In the genomic region with DNA sequence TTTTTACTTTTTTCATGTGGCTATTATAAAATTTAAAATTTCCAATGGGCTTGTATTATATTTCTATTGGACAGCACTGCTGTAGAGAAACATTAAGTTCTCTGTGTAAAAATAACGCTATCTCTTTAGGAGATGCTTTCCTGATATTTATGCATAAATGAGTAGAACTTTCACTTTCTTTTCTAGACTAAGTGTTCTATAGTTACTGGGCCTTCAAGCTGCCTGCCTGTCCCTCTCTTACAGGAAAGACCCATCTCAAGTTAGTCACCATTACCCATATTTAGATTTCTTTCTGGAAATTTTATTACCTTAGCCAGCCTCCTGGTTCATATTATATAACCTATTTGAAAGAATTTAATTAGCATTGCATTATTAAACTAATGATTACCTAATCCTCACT, we compare ENCODE assay signal across 10 cellular contexts. TPM values are rescaled to one million over a fixed set of nuclear protein-coding genes. Genes with fewer than 3 reads are reported as not detected.
A peak's percentile ranks its signal among the peaks of the same experiment; 100 is the strongest.
DNase-seq lines count a peak whose midpoint lies in the region; ATAC-seq, FAIRE-seq and TF ChIP-seq lines count a peak whose summit lies in the region.
"Had no signal": no experiment of that assay in that cellular context is flagged by ENCODE, and none has a peak within 500 bp of the region (broad histone marks: within the 10 kb centered on the region; RNA-seq: fewer than 3 reads in every experiment).

No MANE protein-coding gene starts in this region.

- H3K9me3 ChIP-seq in upper lobe of right lung: no peaks in the 10 kb centered on the region

- H3K27me3 Mint-ChIP-seq in activated T-cell treated with anti-CD3 and anti-CD28 coated beads, Interleukin-2, amount 50 U/mL, for 4 hours (ENCODE audit: low read depth): no peaks in the 10 kb centered on the region
- H3K27me3 Mint-ChIP-seq in mesothelial cell of epicardium (ENCODE audit: low read depth): peaks cover 70% of the 10 kb centered on the region

- peak overlapping the region; percentile 6 for H3K4me3 ChIP-seq in upper lobe of right lung

- no peak overlapping the region for H3K27ac Mint-ChIP-seq in mesothelial cell of epicardium

- DNase-seq in activated T-cell treated with anti-CD3 and anti-CD28 coated beads, Interleukin-2, amount 50 U/mL, for 4 hours: no peak
- DNase-seq in activated T-cell treated with anti-CD3 and anti-CD28 coated beads, Interleukin-2, amount 50 U/mL, for 1 hour: no peak
- DNase-seq in activated naive CD4-positive, alpha-beta T cell treated with anti-CD3 and anti-CD28 coated beads, Interleukin-2, amount 50 U/mL, for 16 hours: peak; percentile 11
- DNase-seq in upper lobe of right lung (no peak), mesothelial cell of epicardium (ENCODE audit: low spot score in 2 of 2, unreplicated experiment in 2 of 2) (no peak), RCC 7860 (ENCODE audit: low spot score) (no peak), D721Med (ENCODE audit: insufficient read length, low spot score) (no peak)
- DNase-seq: NCI-H2107 had no signal

- H3K36me3 Mint-ChIP-seq in activated T-cell treated with anti-CD3 and anti-CD28 coated beads, Interleukin-2, amount 50 U/mL, for 4 hours (ENCODE audit: insufficient read depth): peaks cover 15% of the 10 kb centered on the region
- no peaks in the 10 kb centered on the region for H3K36me3 Mint-ChIP-seq in mesothelial cell of epicardium

- H3K9me3 Mint-ChIP-seq in activated T-cell treated with anti-CD3 and anti-CD28 coated beads, Interleukin-2, amount 50 U/mL, for 4 hours: no peaks in the 10 kb centered on the region
- no peaks in the 10 kb centered on the region for H3K9me3 Mint-ChIP-seq in mesothelial cell of epicardium

- peak overlapping the region; percentile 54 for H3K4me3 Mint-ChIP-seq in activated T-cell treated with anti-CD3 and anti-CD28 coated beads, Interleukin-2, amount 50 U/mL, for 4 hours
- H3K4me3 Mint-ChIP-seq in mesothelial cell of epicardium: no peak overlapping the region

- H3K36me3 ChIP-seq in upper lobe of right lung: no peaks in the 10 kb centered on the region

- peaks cover 6% of the 10 kb centered on the region for H3K27me3 ChIP-seq in upper lobe of right lung

- peaks cover 18% of the 10 kb centered on the region for H3K4me1 ChIP-seq in upper lobe of right lung

- intact Hi-C loops in upper lobe of right lung (cut with DNase I): loop anchor here (10.0 kb wide), 1 partner anchor 357 kb away; no protein-coding TSS in a partner anchor

- TF ChIP-seq CTCF in upper lobe of right lung (IDR thresholded peaks at IDR 0.05) (no peak), mesothelial cell of epicardium (IDR thresholded peaks at IDR 0.05; ENCODE audit: unreplicated experiment) (no peak), D721Med (IDR thresholded peaks at IDR 0.05; ENCODE audit: insufficient read depth, missing control alignments) (no peak)

- peaks cover 73% of the 10 kb centered on the region for H3K4me1 Mint-ChIP-seq in activated T-cell treated with anti-CD3 and anti-CD28 coated beads, Interleukin-2, amount 50 U/mL, for 4 hours (ENCODE audit: low read depth)
- H3K4me1 Mint-ChIP-seq in mesothelial cell of epicardium: peaks cover 1% of the 10 kb centered on the region

- peak; percentile 20 for ATAC-seq in activated T-cell treated with anti-CD3 and anti-CD28 coated beads, Interleukin-2, amount 50 U/mL, for 4 hours
- ATAC-seq in HG03139 (IDR thresholded peaks at IDR 0.05; ENCODE audit: unreplicated experiment): peak; percentile 27
- no peak for ATAC-seq in upper lobe of right lung
- ATAC-seq: left lobe of liver had no signal

- FAIRE-seq in RCC 7860 (lab: Jason Lieb, UNC) (no peak), D721Med (lab: Jason Lieb, UNC) (no peak)

- no peak overlapping the region for H3K27ac ChIP-seq in upper lobe of right lung

RNA-seq across cellular contexts. Expression of a gene that starts 4.8 kb away (rescaled TPM):
- total RNA-seq in activated T-cell treated with anti-CD3 and anti-CD28 coated beads, Interleukin-2, amount 50 U/mL, for 4 hours: 10 to 100 TPM; 33.6 to 58.0 (median 45.4) TPM
- total RNA-seq in upper lobe of right lung (18.4 TPM), mesothelial cell of epicardium (1.8 to 2.5 TPM (median 2.3 TPM) in 3 replicates)
